15 cellular contexts compared by ENCODE assay signal in genomic region chr17:29195465-29196081, GRCh38. TPM values are rescaled to one million over a fixed set of nuclear protein-coding genes. Genes with fewer than 3 reads are reported as not detected.
DNase-seq lines count a peak whose midpoint lies in the region; ATAC-seq, FAIRE-seq and TF ChIP-seq lines count a peak whose summit lies in the region.
"Had no signal": no experiment of that assay in that cellular context is flagged by ENCODE, and none has a peak within 500 bp of the region (broad histone marks: within the 10 kb centered on the region; RNA-seq: fewer than 3 reads in every experiment).

No MANE protein-coding gene starts in this region.

- H3K27me3 ChIP-seq in DOHH2 (ENCODE audit: control insufficient read depth, low read length) (no peaks in the 10 kb centered on the region), keratinocyte (ENCODE audit: control insufficient read depth, extremely low read depth, insufficient read depth, low read length) (peaks cover 3% of the 10 kb centered on the region), small intestine (ENCODE audit: control insufficient read depth in 2 of 2, insufficient read depth in 2 of 2, low read length in 2 of 2) (no peaks in the 10 kb centered on the region)

- H3K27ac ChIP-seq in DOHH2 (ENCODE audit: low read depth, low read length) (peak overlapping the region; percentile 81), keratinocyte (ENCODE audit: control insufficient read depth, insufficient read depth, low read length) (no peak overlapping the region), small intestine (ENCODE audit: low read depth in 1 of 2, low read length in 1 of 2) (no peak overlapping the region)
- H3K27ac ChIP-seq: WERI-Rb-1 had no signal

- dilution Hi-C loops in keratinocyte (cut with MboI; ENCODE audit: extremely low pct_ligation_motif_present, low sequenced_read_pairs): no loop called here

- H3F3A ChIP-seq in DOHH2 (ENCODE audit: control insufficient read depth, insufficient read depth): peaks cover 8% of the 10 kb centered on the region

- H3K4me2 ChIP-seq in DOHH2 (ENCODE audit: low read length) (peak overlapping the region; percentile 82), keratinocyte (ENCODE audit: control insufficient read depth, extremely low read depth, insufficient read depth, low read depth, low read length) (peak overlapping the region; percentile 25)

- H3K9me3 ChIP-seq in DOHH2 (ENCODE audit: control insufficient read depth, insufficient read depth, low read length) (no peaks in the 10 kb centered on the region), keratinocyte (ENCODE audit: control insufficient read depth, low read depth, low read length) (no peaks in the 10 kb centered on the region), small intestine (ENCODE audit: control insufficient read depth, low read depth) (no peaks in the 10 kb centered on the region)

- H3K36me3 ChIP-seq in DOHH2 (ENCODE audit: control insufficient read depth, low read length) (no peaks in the 10 kb centered on the region), keratinocyte (ENCODE audit: control insufficient read depth in 2 of 2, extremely low read depth in 1 of 2, insufficient read depth in 2 of 2, low read length in 2 of 2) (no peaks in the 10 kb centered on the region), small intestine (ENCODE audit: control insufficient read depth in 2 of 2, insufficient read depth in 2 of 2, low read length in 2 of 2) (no peaks in the 10 kb centered on the region)
- H3K36me3 ChIP-seq: WERI-Rb-1 had no signal

- H2AFZ ChIP-seq in keratinocyte (ENCODE audit: control insufficient read depth, low read length): no peak overlapping the region

- no peak overlapping the region for H3K9ac ChIP-seq in keratinocyte (ENCODE audit: control insufficient read depth, extremely low read depth, insufficient read depth, low read length)

- 57 to 71% (median 70%) methylated on average over 10 of the region's 10 CpGs for WGBS in small intestine, 3 donors

- TF ChIP-seq CTCF in DOHH2 (IDR thresholded peaks at IDR 0.05; ENCODE audit: low read depth, low read length, poor library complexity, severe bottlenecking): no peak
- TF ChIP-seq CTCF in HFFc6 (IDR thresholded peaks at IDR 0.05): no peak
- no peak for TF ChIP-seq CTCF in keratinocyte (optimal IDR thresholded peaks at IDR 0.05 in 1 of 3, IDR thresholded peaks at IDR 0.05 in 1 of 3, conservative IDR thresholded peaks at IDR 0.05 in 1 of 3; ENCODE audit: extremely low read depth in 1 of 3, insufficient read depth in 2 of 3, low read length in 3 of 3)

- H3K4me1 ChIP-seq in DOHH2 (ENCODE audit: control insufficient read depth, low read length) (peaks cover 35% of the 10 kb centered on the region), keratinocyte (ENCODE audit: control insufficient read depth, extremely low read depth, insufficient read depth, low read length) (peaks cover 8% of the 10 kb centered on the region), small intestine (ENCODE audit: control insufficient read depth in 2 of 2, insufficient read depth in 1 of 2, low read depth in 1 of 2, low read length in 1 of 2) (no peaks in the 10 kb centered on the region)

- no peak for ATAC-seq in GM18519 (IDR thresholded peaks at IDR 0.05; ENCODE audit: low FRiP score, unreplicated experiment)

- H3K79me2 ChIP-seq in DOHH2 (ENCODE audit: control insufficient read depth, low read length): no peaks in the 10 kb centered on the region
- H3K79me2 ChIP-seq in keratinocyte (ENCODE audit: control insufficient read depth, insufficient read depth, low read length): no peaks in the 10 kb centered on the region

- H3K9me1 ChIP-seq in keratinocyte (ENCODE audit: control insufficient read depth, extremely low read depth, insufficient read depth, low read length): no peaks in the 10 kb centered on the region

- no peak overlapping the region for H3K27ac Mint-ChIP-seq in HFFc6

- H3K27me3 Mint-ChIP-seq in HFFc6 (ENCODE audit: insufficient read depth): peaks cover 13% of the 10 kb centered on the region

- H3K4me1 Mint-ChIP-seq in HFFc6 (ENCODE audit: low read depth): peaks cover 14% of the 10 kb centered on the region

- peak; percentile 8 for DNase-seq in HFFc6
- peak; percentile 93 for DNase-seq in SIG-M5 (lab: John Stamatoyannopoulos, UW)
- no peak for DNase-seq in keratinocyte (ENCODE audit: low read depth, low spot score)
- no peak for DNase-seq in small intestine
- DNase-seq in cerebellar nuclear complex (lab: John Stamatoyannopoulos, UW): no peak
- DNase-seq in NCI-H1694 treated with DMSO at 0.1 percent for 48 hours (lab: John Stamatoyannopoulos, UW): no peak
- DNase-seq: activated gamma-delta T cell treated with Interleukin-2 at 50 U/mL for 16 hours, NCI-H226, WERI-Rb-1 had no signal

- no peaks in the 10 kb centered on the region for H3K9me3 Mint-ChIP-seq in HFFc6

- no peaks in the 10 kb centered on the region for H4K20me1 ChIP-seq in DOHH2 (ENCODE audit: control insufficient read depth, insufficient read depth, low read depth, low read length)
- H4K20me1 ChIP-seq in keratinocyte (ENCODE audit: control insufficient read depth, extremely low read depth, insufficient read depth, low read length): no peaks in the 10 kb centered on the region

- no peaks in the 10 kb centered on the region for H3K9me2 ChIP-seq in DOHH2 (replicated peaks; ENCODE audit: control insufficient read depth, low read length)

- H3K36me3 Mint-ChIP-seq in HFFc6 (ENCODE audit: low read depth): no peaks in the 10 kb centered on the region

- peak overlapping the region; percentile 52 for H3K4me3 ChIP-seq in DOHH2 (ENCODE audit: low read length)
- no peak overlapping the region for H3K4me3 ChIP-seq in keratinocyte (ENCODE audit: control insufficient read depth in 2 of 3, extremely low read depth in 1 of 3, insufficient read depth in 2 of 3, low read depth in 1 of 3, low read length in 3 of 3)
- H3K4me3 ChIP-seq in small intestine (ENCODE audit: low read depth in 1 of 2, low read length in 2 of 2): no peak overlapping the region

- H3K4me3 Mint-ChIP-seq in HFFc6: no peak overlapping the region; the same call in 1 of the 2 replicates

- FAIRE-seq in keratinocyte (lab: Jason Lieb, UNC) (peak; percentile 43), small intestine (lab: Jason Lieb, UNC) (no peak)
- FAIRE-seq: D721Med had no signal

RNA-seq across cellular contexts. Expression of gene MYO18A, which starts 15.4 kb away (rescaled TPM):
- total RNA-seq in HFFc6 (2021; fragmentation: NEBNext Ultra II Directional; extraction: Animal tissue kit (Norgen Biotek cat#: 25700)): 10 to 100 TPM; 39.2 to 57.7 (median 42.9) TPM
- polyA plus RNA-seq in keratinocyte (18.4 to 26.6 TPM (median 20.0 TPM) in 3 replicates), small intestine (10 to 100 TPM; 42.9 to 66.9 (median 61.9) TPM)
- polyA plus RNA-seq in keratinocyte (2011; ENCODE audit: low read depth): 132 TPM
- 13.5 and 22.0 TPM in 2 replicates for polyA plus RNA-seq in keratinocyte (2011; cell fraction: cytosol; rRNA removed)
- 129 and 141 TPM in 2 replicates for polyA plus RNA-seq in keratinocyte (2011; cell fraction: nucleus; rRNA removed)
- 70.9 and 78.4 TPM in 2 replicates for polyA plus RNA-seq in keratinocyte (2012; ENCODE audit: low replicate concordance)
- polyA minus RNA-seq in keratinocyte: 43.5 to 142 TPM (median 64.0 TPM) in 3 replicates
- 32.6 TPM for polyA minus RNA-seq in keratinocyte (2011; cell fraction: cytosol; rRNA and poly(A)+ RNA removed)
- 71.2 and 113 TPM in 2 replicates for polyA minus RNA-seq in keratinocyte (2011; cell fraction: nucleus; rRNA and poly(A)+ RNA removed)

RNA-seq across cellular contexts. Expression of gene CRYBA1, which starts 51.1 kb away (rescaled TPM):
- under 1 TPM in 1 of 6 experiments, not detected in 5; 0.46 TPM for total RNA-seq in HFFc6 (2021; fragmentation: NEBNext Ultra II Directional; extraction: Animal tissue kit (Norgen Biotek cat#: 25700))
- polyA plus RNA-seq in keratinocyte (not detected in 3 replicates), small intestine (not detected)
- polyA plus RNA-seq in keratinocyte (2011; ENCODE audit: low read depth): not detected
- polyA plus RNA-seq in keratinocyte (2011; cell fraction: cytosol; rRNA removed): not detected in 2 replicates
- not detected in 2 replicates for polyA plus RNA-seq in keratinocyte (2011; cell fraction: nucleus; rRNA removed)
- polyA plus RNA-seq in keratinocyte (2012; ENCODE audit: low replicate concordance): not detected in 2 replicates
- polyA minus RNA-seq in keratinocyte: not detected in 3 replicates
- not detected for polyA minus RNA-seq in keratinocyte (2011; cell fraction: cytosol; rRNA and poly(A)+ RNA removed)
- not detected in 2 replicates for polyA minus RNA-seq in keratinocyte (2011; cell fraction: nucleus; rRNA and poly(A)+ RNA removed)
- total RNA-seq: epithelial cell of proximal tubule, HT1080, kidney epithelial cell had no signal

Comparison
In these comparisons a context has a peak if more than half of its experiments do, and no peak if none do; other contexts are left out.
1. DNase-seq: peak in HFFc6 (single experiment) and SIG-M5 (single experiment); none in keratinocyte (single experiment), small intestine (single experiment), cerebellar nuclear complex (0 of 2) and NCI-H1694 treated with DMSO at 0.1 percent for 48 hours (single experiment).